In genomic region chr3:151969026-151969658, GRCh38 we compare ENCODE assay signal across 21 cellular contexts.
DNase-seq lines count a peak whose midpoint lies in the region; FAIRE-seq and TF ChIP-seq lines count a peak whose summit lies in the region.
"Had no signal": no experiment of that assay in that cellular context is flagged by ENCODE, and none has a peak within 500 bp of the region (broad histone marks: within the 10 kb centered on the region; RNA-seq: fewer than 3 reads in every experiment).

No MANE protein-coding gene starts in this region.

- H3K27ac ChIP-seq in SK-N-MC (peak overlapping the region; percentile 0; the same call in 1 of the 2 replicates), small intestine (ENCODE audit: low read depth in 1 of 2, low read length in 1 of 2) (no peak overlapping the region)
- H3K27ac ChIP-seq: 22Rv1, C4-2B, HL-60 had no signal

- H3K9me3 ChIP-seq in SK-N-MC (ENCODE audit: low read depth, low read length) (no peaks in the 10 kb centered on the region), small intestine (ENCODE audit: control insufficient read depth, low read depth) (no peaks in the 10 kb centered on the region)

- FAIRE-seq in small intestine (lab: Jason Lieb, UNC) (no peak), GM12891 (lab: Jason Lieb, UNC) (no peak)
- FAIRE-seq: GM12892, GM19239 had no signal

- no peak overlapping the region for H3K9ac ChIP-seq in SK-N-MC (ENCODE audit: insufficient read length)

- H3K27me3 ChIP-seq in small intestine (ENCODE audit: control insufficient read depth in 2 of 2, insufficient read depth in 2 of 2, low read length in 2 of 2), result no peaks in the 10 kb centered on the region

- no peak overlapping the region for H3K4me3 ChIP-seq in SK-N-MC
- H3K4me3 ChIP-seq in small intestine (ENCODE audit: low read depth in 1 of 2, low read length in 2 of 2), result no peak overlapping the region

- H3K4me1 ChIP-seq in small intestine (ENCODE audit: control insufficient read depth in 2 of 2, insufficient read depth in 1 of 2, low read depth in 1 of 2, low read length in 1 of 2), result peaks cover 0 to 4% of the 10 kb centered on the region in 2 donors

- 86 to 93% (median 93%) methylated on average over 2 of the region's 2 CpGs for WGBS in small intestine, 3 donors

- DNase-seq in NCI-H146 (lab: John Stamatoyannopoulos, UW), result peak; percentile 17
- no peak for DNase-seq in NCI-H146 treated with DMSO at 0.1 percent for 48 hours (lab: John Stamatoyannopoulos, UW; ENCODE audit: unreplicated experiment)
- peak; percentile 83 for DNase-seq in SK-N-MC (ENCODE audit: low read depth, low spot score)
- peak; percentile 49 for DNase-seq in iPS-NIHi11 (ENCODE audit: low spot score)
- peak; percentile 58 for DNase-seq in small intestine
- DNase-seq in DMS53 treated with DMSO at 0.1 percent for 48 hours (lab: John Stamatoyannopoulos, UW; ENCODE audit: unreplicated experiment), result no peak
- DNase-seq in GM12891 (ENCODE audit: insufficient read length, low spot score), result no peak
- no peak for DNase-seq in AML-193 (lab: John Stamatoyannopoulos, UW)
- DNase-seq: COR-L47, DMS53, HFFc6, MM.1S, NCI-H1105 treated with DMSO at 0.1 percent for 48 hours, NCI-H1930, NCI-H510A, RPMI8226 had no signal

- no peak for TF ChIP-seq POLR2A in GM12891 (IDR thresholded peaks at IDR 0.05; ENCODE audit: low read depth, low read length)

- no peaks in the 10 kb centered on the region for H3K36me3 ChIP-seq in SK-N-MC (ENCODE audit: insufficient read depth, low read length)
- H3K36me3 ChIP-seq in small intestine (ENCODE audit: control insufficient read depth in 2 of 2, insufficient read depth in 2 of 2, low read length in 2 of 2), result no peaks in the 10 kb centered on the region

TF ChIP-seq in GM12891, 5 proteins besides CTCF, POLR2A, EP300 and RAD21:
- TF ChIP-seq PAX5 (IDR thresholded peaks at IDR 0.05; ENCODE audit: insufficient read depth, low read length, severe bottlenecking), result no peak
- no peak for TF ChIP-seq TAF1 (IDR thresholded peaks at IDR 0.05; ENCODE audit: low read depth, low read length)
- TF ChIP-seq POU2F2 (IDR thresholded peaks at IDR 0.05; ENCODE audit: low read depth, low read length), result no peak
- TF ChIP-seq SPI1 (IDR thresholded peaks at IDR 0.05; ENCODE audit: low read depth, low read length), result no peak
- TF ChIP-seq POLR2AphosphoS5 (IDR thresholded peaks at IDR 0.05; ENCODE audit: low read depth, low read length), result no peak

Comparison
In these comparisons a context has a peak if more than half of its experiments do, and no peak if none do; other contexts are left out.
1. DNase-seq: peak in NCI-H146 (single experiment), SK-N-MC (single experiment), iPS-NIHi11 (single experiment) and small intestine (single experiment); none in NCI-H146 treated with DMSO at 0.1 percent for 48 hours (single experiment), DMS53 treated with DMSO at 0.1 percent for 48 hours (single experiment), GM12891 (single experiment) and AML-193 (0 of 2).